ENCODE assay signal across 1 cellular context in the genomic region with DNA sequence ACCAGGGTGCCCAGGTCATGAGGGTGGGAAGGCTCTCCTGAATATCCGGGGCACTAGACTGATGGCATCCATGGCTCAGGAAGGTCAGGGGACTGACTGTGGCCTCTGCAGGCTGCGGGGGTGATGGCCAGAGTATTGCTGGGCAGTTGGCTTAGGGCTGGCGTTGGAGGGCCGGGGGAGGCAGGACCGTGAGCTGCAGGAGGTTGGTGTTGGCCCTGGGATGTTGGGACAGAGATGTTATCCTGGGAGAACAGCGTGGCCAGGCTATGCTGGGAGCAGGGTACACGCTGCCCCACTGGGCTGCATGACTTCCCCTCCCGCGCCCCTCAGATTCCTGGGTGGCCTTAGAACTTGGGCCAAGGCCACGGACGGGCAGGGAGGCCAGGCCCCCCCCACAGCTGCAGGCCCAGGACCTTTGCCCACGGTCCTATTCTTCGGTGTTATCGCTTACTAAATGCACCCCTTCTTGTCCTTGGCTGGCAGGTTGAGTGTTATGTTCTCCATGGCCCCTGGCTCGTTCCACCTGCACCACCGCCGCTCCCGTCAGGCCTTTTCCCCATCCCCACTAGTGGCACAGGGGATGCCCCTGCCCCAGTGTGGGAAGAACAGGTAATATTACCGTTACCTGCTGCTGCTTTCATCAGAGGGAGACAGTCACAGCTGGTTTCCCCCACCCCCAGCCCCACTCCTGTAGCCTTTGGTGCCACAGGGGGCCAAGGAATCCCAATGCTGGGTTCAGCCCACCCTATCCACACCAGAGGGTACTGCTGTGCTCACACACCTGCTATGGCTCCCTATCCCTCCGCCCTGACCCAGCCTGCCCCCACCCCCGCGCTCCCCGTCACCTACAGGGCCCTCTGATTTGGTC.
TF ChIP-seq lines count a peak whose summit lies in the region.

No MANE protein-coding gene starts in this region.

TF ChIP-seq in WTC11, 78 proteins besides CTCF, POLR2A, EP300 and RAD21 (continued from another document):
- TF ChIP-seq, protein P1, sequence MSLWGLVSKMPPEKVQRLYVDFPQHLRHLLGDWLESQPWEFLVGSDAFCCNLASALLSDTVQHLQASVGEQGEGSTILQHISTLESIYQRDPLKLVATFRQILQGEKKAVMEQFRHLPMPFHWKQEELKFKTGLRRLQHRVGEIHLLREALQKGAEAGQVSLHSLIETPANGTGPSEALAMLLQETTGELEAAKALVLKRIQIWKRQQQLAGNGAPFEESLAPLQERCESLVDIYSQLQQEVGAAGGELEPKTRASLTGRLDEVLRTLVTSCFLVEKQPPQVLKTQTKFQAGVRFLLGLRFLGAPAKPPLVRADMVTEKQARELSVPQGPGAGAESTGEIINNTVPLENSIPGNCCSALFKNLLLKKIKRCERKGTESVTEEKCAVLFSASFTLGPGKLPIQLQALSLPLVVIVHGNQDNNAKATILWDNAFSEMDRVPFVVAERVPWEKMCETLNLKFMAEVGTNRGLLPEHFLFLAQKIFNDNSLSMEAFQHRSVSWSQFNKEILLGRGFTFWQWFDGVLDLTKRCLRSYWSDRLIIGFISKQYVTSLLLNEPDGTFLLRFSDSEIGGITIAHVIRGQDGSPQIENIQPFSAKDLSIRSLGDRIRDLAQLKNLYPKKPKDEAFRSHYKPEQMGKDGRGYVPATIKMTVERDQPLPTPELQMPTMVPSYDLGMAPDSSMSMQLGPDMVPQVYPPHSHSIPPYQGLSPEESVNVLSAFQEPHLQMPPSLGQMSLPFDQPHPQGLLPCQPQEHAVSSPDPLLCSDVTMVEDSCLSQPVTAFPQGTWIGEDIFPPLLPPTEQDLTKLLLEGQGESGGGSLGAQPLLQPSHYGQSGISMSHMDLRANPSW (CRISPR knock-in tag; conservative IDR thresholded peaks at IDR 0.05; ENCODE audit: low read depth): no peak
TF ChIP-seq in WTC11: peak in this region for 0.
